ENCODE assay signal across 30 cellular contexts in the genomic region with DNA sequence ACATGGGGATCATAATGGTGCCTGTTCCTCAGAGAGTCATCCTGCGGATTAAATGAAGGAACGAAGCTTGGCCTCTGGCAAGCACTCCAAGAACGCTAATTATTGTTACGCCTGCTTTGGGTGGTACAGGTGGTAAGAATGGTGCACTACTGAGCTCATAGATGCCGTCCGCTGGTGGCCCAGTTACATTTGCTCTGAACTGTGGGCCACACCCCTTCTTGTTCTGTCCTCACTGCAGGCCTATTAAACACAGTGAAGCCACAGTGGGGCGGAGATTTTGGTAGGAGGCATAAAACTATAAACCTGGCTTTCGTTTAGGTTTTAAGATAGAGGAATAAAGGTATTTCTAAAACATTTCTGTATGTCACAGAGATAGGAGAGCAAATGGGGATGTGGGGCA.
"Had no signal": no experiment of that assay in that cellular context is flagged by ENCODE, and none has a peak within 500 bp of the region (broad histone marks: within the 10 kb centered on the region; RNA-seq: fewer than 3 reads in every experiment).

No MANE protein-coding gene starts in this region.

- H3K9me3 ChIP-seq: esophagus squamous epithelium, gastroesophageal sphincter, heart right ventricle had no signal

- H3K4me1 Mint-ChIP-seq: activated B cell treated with CpG ODN at 0.5 μM for 24 hours; activated T-helper 17 cell treated with anti-CD3 and anti-CD28 coated beads, Interleukin-2, amount 50 U/mL, for 72 hours had no signal

- H3K4me1 ChIP-seq: esophagus squamous epithelium, gastroesophageal sphincter, heart right ventricle had no signal

- H3K4me3 ChIP-seq: esophagus squamous epithelium, gastroesophageal sphincter, heart right ventricle had no signal

- H3K9me3 Mint-ChIP-seq: activated B cell treated with CpG ODN at 0.5 μM for 24 hours; activated CD8-positive, alpha-beta T cell treated with anti-CD3 and anti-CD28 coated beads for 36 hours; activated T-cell treated with anti-CD3 and anti-CD28 coated beads, Interleukin-2, amount 50 U/mL, for 4 hours; activated T-helper 17 cell treated with anti-CD3 and anti-CD28 coated beads, Interleukin-2, amount 50 U/mL, for 72 hours; effector memory CD8-positive, alpha-beta T cell had no signal

- H3K36me3 Mint-ChIP-seq: activated naive CD8-positive, alpha-beta T cell had no signal

- H3K27ac Mint-ChIP-seq: activated B cell treated with CpG ODN at 0.5 μM for 24 hours; activated CD8-positive, alpha-beta T cell treated with anti-CD3 and anti-CD28 coated beads for 36 hours; activated naive CD8-positive, alpha-beta T cell; activated T-helper 17 cell treated with anti-CD3 and anti-CD28 coated beads, Interleukin-2, amount 50 U/mL, for 72 hours; effector memory CD8-positive, alpha-beta T cell had no signal

- ATAC-seq: activated CD4-positive, CD25-positive, alpha-beta regulatory T cell treated with anti-CD3 and anti-CD28 coated beads, Interleukin-2, amount 50 U/mL, for 24 hours; activated CD8-positive, alpha-beta T cell treated with anti-CD3 and anti-CD28 coated beads for 36 hours; activated T-cell treated with anti-CD3 and anti-CD28 coated beads, Interleukin-2, amount 50 U/mL, for 4 hours; activated T-helper 17 cell treated with anti-CD3 and anti-CD28 coated beads, Interleukin-2, amount 50 U/mL, for 72 hours; effector memory CD8-positive, alpha-beta T cell; gastroesophageal sphincter; heart right ventricle had no signal

- DNase-seq: activated B cell treated with CpG ODN at 0.5 μM for 24 hours; activated CD4-positive, alpha-beta T cell treated with anti-CD3 and anti-CD28 coated beads for 48 hours; activated CD4-positive, alpha-beta T cell treated with anti-CD3 and anti-CD28 coated beads, Interleukin-2, amount 50 U/mL, for 1 hour; activated CD4-positive, alpha-beta T cell treated with anti-CD3 and anti-CD28 coated beads, Interleukin-2, amount 50 U/mL, for 48 hours; activated CD8-positive, alpha-beta memory T cell treated with anti-CD3 and anti-CD28 coated beads for 24 hours; activated CD8-positive, alpha-beta T cell treated with anti-CD3 and anti-CD28 coated beads for 36 hours; activated effector memory CD4-positive, alpha-beta T cell treated with Interleukin-2 at 50 U/mL for 16 hours; activated gamma-delta T cell treated with Interleukin-2 at 50 U/mL for 16 hours; activated naive CD4-positive, alpha-beta T cell treated with anti-CD3 and anti-CD28 coated beads, Interleukin-2, amount 50 U/mL, for 16 hours; activated naive CD4-positive, alpha-beta T cell treated with Interleukin-2 at 50 U/mL for 16 hours; activated T-cell treated with anti-CD3 and anti-CD28 coated beads, Interleukin-2, amount 50 U/mL, for 4 hours; amniotic stem cell; anterior cingulate cortex; brain microvascular endothelial cell; caudate nucleus; cortex of kidney; dermis blood vessel endothelial cell; effector CD4-positive, alpha-beta T cell; effector memory CD8-positive, alpha-beta T cell; esophagus squamous epithelium; foreskin melanocyte; heart right ventricle; T-helper 1 cell; T-helper 2 cell had no signal

- H3K27ac ChIP-seq: brain microvascular endothelial cell, epithelial cell of prostate, esophagus squamous epithelium, gastroesophageal sphincter, heart right ventricle, VCaP had no signal

- H3K27me3 ChIP-seq: brain microvascular endothelial cell, esophagus squamous epithelium, gastroesophageal sphincter, heart right ventricle had no signal

- H3K27me3 Mint-ChIP-seq: activated B cell treated with CpG ODN at 0.5 μM for 24 hours; activated naive CD8-positive, alpha-beta T cell had no signal

- H3K36me3 ChIP-seq: brain microvascular endothelial cell, esophagus squamous epithelium, gastroesophageal sphincter, heart right ventricle had no signal

- H3K4me3 Mint-ChIP-seq: activated B cell treated with CpG ODN at 0.5 μM for 24 hours; activated CD8-positive, alpha-beta T cell treated with anti-CD3 and anti-CD28 coated beads for 36 hours; activated naive CD8-positive, alpha-beta T cell; activated T-cell treated with anti-CD3 and anti-CD28 coated beads, Interleukin-2, amount 50 U/mL, for 4 hours; activated T-helper 17 cell treated with anti-CD3 and anti-CD28 coated beads, Interleukin-2, amount 50 U/mL, for 72 hours; effector memory CD8-positive, alpha-beta T cell had no signal
